ENCODE assay signal across 22 cellular contexts in the genomic region with DNA sequence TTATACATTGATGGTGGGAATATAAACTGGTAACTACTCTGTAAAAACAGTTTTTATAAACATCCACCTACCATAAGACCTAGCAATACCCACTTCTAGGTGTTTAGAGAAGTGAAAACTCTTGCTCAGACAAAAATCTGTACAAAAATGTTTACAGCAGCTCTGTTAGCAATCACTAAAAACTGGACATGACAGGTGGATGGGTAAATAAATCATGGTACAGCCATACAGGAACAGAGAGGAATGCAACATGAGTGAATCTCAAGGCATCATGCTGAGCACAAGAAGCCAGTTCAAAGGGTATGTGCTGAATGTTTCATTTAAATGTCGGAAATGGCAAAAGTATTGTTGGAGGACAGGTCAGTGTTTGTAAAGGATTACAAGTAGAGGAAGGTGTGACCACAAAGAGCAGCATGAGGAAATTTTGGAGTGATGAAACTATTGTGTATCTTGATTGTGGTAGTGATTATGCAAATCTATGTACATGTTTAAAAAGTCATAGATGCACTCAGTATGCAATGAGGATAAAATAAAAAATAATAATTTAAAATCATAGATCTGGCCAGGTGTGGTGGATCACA. TPM values are rescaled to one million over a fixed set of nuclear protein-coding genes. Genes with fewer than 3 reads are reported as not detected.
DNase-seq lines count a peak whose midpoint lies in the region; ATAC-seq and TF ChIP-seq lines count a peak whose summit lies in the region.
"Had no signal": no experiment of that assay in that cellular context is flagged by ENCODE, and none has a peak within 500 bp of the region (broad histone marks: within the 10 kb centered on the region; RNA-seq: fewer than 3 reads in every experiment).

No MANE protein-coding gene starts in this region.

- H3K36me3 Mint-ChIP-seq in mesothelial cell of epicardium, result no peaks in the 10 kb centered on the region
- H3K36me3 Mint-ChIP-seq: activated CD8-positive, alpha-beta memory T cell treated with anti-CD3 and anti-CD28 coated beads, Interleukin-2, amount 10 ng/mL, durations not matched to agents 7 days and 5 days had no signal

- CTCF ChIA-PET in HEK293 (lab: Yijun Ruan, JAX) (interaction anchor here (0.5 to 1.2 kb wide), 3 partner anchors 9 to 564 kb away, joined by 3 to 5 read pairs (median 3); no protein-coding TSS in a partner anchor), SK-N-SH (lab: Yijun Ruan, JAX) (interaction anchor here (0.6 kb wide), 1 partner anchor 289 kb away, joined by 3 read pairs; no protein-coding TSS in a partner anchor)

- POLR2A ChIA-PET in HEK293 (lab: Yijun Ruan, JAX) (no interaction called here), SK-N-SH (lab: Yijun Ruan, JAX) (no interaction called here)

- no peak overlapping the region for H2AFZ ChIP-seq in SK-N-SH (ENCODE audit: low read depth)

- H3K9me3 ChIP-seq in HEK293 (ENCODE audit: control insufficient read depth, insufficient read depth, low read depth, low read length) (no peaks in the 10 kb centered on the region), SK-N-SH (no peaks in the 10 kb centered on the region), lower lobe of right lung (no peaks in the 10 kb centered on the region)
- H3K9me3 ChIP-seq: A549, BLaER1, heart left ventricle, left ventricle myocardium inferior, MG63, upper lobe of right lung had no signal

- DNase-seq in SKM-1 treated with dmso at 0.1 percent for 144 hours (lab: John Stamatoyannopoulos, UW; ENCODE audit: unreplicated experiment) (peak; percentile 71), SKM-1 (lab: John Stamatoyannopoulos, UW; ENCODE audit: unreplicated experiment) (no peak), SK-N-SH (no peak), mesothelial cell of epicardium (ENCODE audit: low spot score in 2 of 2, unreplicated experiment in 2 of 2) (no peak), lower lobe of right lung (no peak), NCI-H187 treated with DMSO at 0.1 percent for 48 hours (lab: John Stamatoyannopoulos, UW) (no peak)
- DNase-seq: activated CD8-positive, alpha-beta memory T cell treated with anti-CD3 and anti-CD28 coated beads, Interleukin-2, amount 10 ng/mL, durations not matched to agents 7 days and 5 days; brain microvascular endothelial cell; heart left ventricle; left ventricle myocardium inferior; MG63; NCI-H187; NCI-H2227 treated with DMSO at 0.1 percent for 48 hours; NCI-H774; T1000; upper lobe of right lung had no signal

- H3K9me2 ChIP-seq in SK-N-SH, result no peaks in the 10 kb centered on the region

- H3K27ac ChIP-seq in HEK293 (ENCODE audit: extremely low read depth, low read depth, low read length) (no peak overlapping the region), SK-N-SH (ENCODE audit: low read depth in 2 of 2, low read length in 1 of 2) (peak overlapping the region in 1 of 2 experiments; percentile 26; a peak in 1 of 4 replicates), lower lobe of right lung (no peak overlapping the region)
- H3K27ac ChIP-seq: A549, BLaER1, brain microvascular endothelial cell, heart left ventricle, left ventricle myocardium inferior, upper lobe of right lung had no signal

- no peak for TF ChIP-seq RAD21 in SK-N-SH (IDR thresholded peaks at IDR 0.05; ENCODE audit: low read length)

- 54% methylated on average over 1 of the region's 1 CpG for WGBS in SK-N-SH (ENCODE audit: low lambda C conversion rate)

- H3K27ac Mint-ChIP-seq in mesothelial cell of epicardium, result peak overlapping the region; percentile 4
- H3K27ac Mint-ChIP-seq: activated CD8-positive, alpha-beta memory T cell treated with anti-CD3 and anti-CD28 coated beads, Interleukin-2, amount 10 ng/mL, durations not matched to agents 7 days and 5 days; activated T-helper 17 cell treated with anti-CD3 and anti-CD28 coated beads, Interleukin-2, amount 50 U/mL, for 72 hours had no signal

- H4K20me1 ChIP-seq in SK-N-SH (ENCODE audit: insufficient read depth), result no peaks in the 10 kb centered on the region
- H4K20me1 ChIP-seq: BLaER1 had no signal

- no peak for TF ChIP-seq EP300 in SK-N-SH (IDR thresholded peaks at IDR 0.05; ENCODE audit: borderline replicate concordance in 1 of 2, low read depth in 1 of 2, low read length in 1 of 2)

- no peaks in the 10 kb centered on the region for H3K9me3 Mint-ChIP-seq in mesothelial cell of epicardium
- H3K9me3 Mint-ChIP-seq: activated T-helper 17 cell treated with anti-CD3 and anti-CD28 coated beads, Interleukin-2, amount 50 U/mL, for 72 hours had no signal

- H3K27me3 Mint-ChIP-seq in mesothelial cell of epicardium (ENCODE audit: low read depth), result no peaks in the 10 kb centered on the region
- H3K27me3 Mint-ChIP-seq: activated CD8-positive, alpha-beta memory T cell treated with anti-CD3 and anti-CD28 coated beads, Interleukin-2, amount 10 ng/mL, durations not matched to agents 7 days and 5 days; activated T-helper 17 cell treated with anti-CD3 and anti-CD28 coated beads, Interleukin-2, amount 50 U/mL, for 72 hours had no signal

- peaks cover 20% of the 10 kb centered on the region for H3F3A ChIP-seq in SK-N-SH (replicated peaks; ENCODE audit: insufficient read depth)

- TF ChIP-seq CTCF in HEK293 (tag by site-specific recombination; IDR thresholded peaks at IDR 0.05), result no peak
- no peak for TF ChIP-seq CTCF in SK-N-SH (IDR thresholded peaks at IDR 0.05)
- TF ChIP-seq CTCF in mesothelial cell of epicardium (IDR thresholded peaks at IDR 0.05; ENCODE audit: unreplicated experiment), result no peak
- TF ChIP-seq CTCF in lower lobe of right lung (IDR thresholded peaks at IDR 0.05), result no peak

- H3K4me3 ChIP-seq in HEK293 (ENCODE audit: low read depth, low read length), result no peak overlapping the region
- H3K4me3 ChIP-seq in SK-N-SH (ENCODE audit: low read depth in 2 of 2, low read length in 1 of 2), result no peak overlapping the region
- no peak overlapping the region for H3K4me3 ChIP-seq in lower lobe of right lung
- H3K4me3 ChIP-seq: A549, BLaER1, heart left ventricle, left ventricle myocardium inferior, MG63, upper lobe of right lung had no signal

- intact Hi-C loops in lower lobe of right lung (cut with DNase I), result no loop called here

- no peak overlapping the region for H3K4me3 Mint-ChIP-seq in mesothelial cell of epicardium
- H3K4me3 Mint-ChIP-seq: activated CD8-positive, alpha-beta memory T cell treated with anti-CD3 and anti-CD28 coated beads, Interleukin-2, amount 10 ng/mL, durations not matched to agents 7 days and 5 days; activated T-helper 17 cell treated with anti-CD3 and anti-CD28 coated beads, Interleukin-2, amount 50 U/mL, for 72 hours had no signal

- H3K4me1 Mint-ChIP-seq in mesothelial cell of epicardium, result peaks cover 16% of the 10 kb centered on the region

- H3K36me3 ChIP-seq in HEK293 (ENCODE audit: control insufficient read depth in 2 of 2, insufficient read depth in 1 of 2, low read length in 2 of 2) (no peaks in the 10 kb centered on the region), SK-N-SH (replicated peaks in 1 of 2; ENCODE audit: control insufficient read depth in 1 of 2, insufficient read depth in 2 of 2, low read length in 1 of 2) (no peaks in the 10 kb centered on the region), lower lobe of right lung (no peaks in the 10 kb centered on the region)
- H3K36me3 ChIP-seq: BLaER1, brain microvascular endothelial cell, heart left ventricle, left ventricle myocardium inferior, MG63, upper lobe of right lung had no signal

- H3K9ac ChIP-seq in SK-N-SH, result no peak overlapping the region
- H3K9ac ChIP-seq: BLaER1 had no signal

- H3K4me2 ChIP-seq in SK-N-SH, result no peak overlapping the region
- H3K4me2 ChIP-seq: A549, BLaER1 had no signal

- H3K79me2 ChIP-seq in SK-N-SH (ENCODE audit: insufficient read depth), result no peaks in the 10 kb centered on the region

- H3K27me3 ChIP-seq in SK-N-SH (ENCODE audit: insufficient read depth) (no peaks in the 10 kb centered on the region), lower lobe of right lung (ENCODE audit: low read depth) (no peaks in the 10 kb centered on the region)
- H3K27me3 ChIP-seq: BLaER1, brain microvascular endothelial cell, heart left ventricle, MG63, upper lobe of right lung had no signal

- ATAC-seq in lower lobe of right lung (no peak), GM18498 (IDR thresholded peaks at IDR 0.05; ENCODE audit: unreplicated experiment) (no peak)
- ATAC-seq: A549; activated CD8-positive, alpha-beta memory T cell treated with anti-CD3 and anti-CD28 coated beads, Interleukin-2, amount 10 ng/mL, durations not matched to agents 7 days and 5 days; activated T-helper 17 cell treated with anti-CD3 and anti-CD28 coated beads, Interleukin-2, amount 50 U/mL, for 72 hours; HCT116; heart left ventricle; upper lobe of right lung had no signal

- H3K4me1 ChIP-seq in HEK293 (ENCODE audit: control insufficient read depth, insufficient read depth, low read length), result no peaks in the 10 kb centered on the region
- H3K4me1 ChIP-seq in SK-N-SH (ENCODE audit: control insufficient read depth in 1 of 2, insufficient read depth in 2 of 2, low read depth in 1 of 2, low read length in 1 of 2), result peaks cover 0 to 2% of the 10 kb centered on the region in 2 experiments; a peak in 2 of 4 replicates
- H3K4me1 ChIP-seq in lower lobe of right lung, result peaks cover 21% of the 10 kb centered on the region

TF ChIP-seq in HEK293, 187 proteins besides CTCF, POLR2A, EP300 and RAD21 (continues in another document):
- 0 out of 2 replicates have a peak, but pooled peaks have one; percentile 14 for TF ChIP-seq ZEB2 (tag by site-specific recombination; IDR thresholded peaks at IDR 0.05)

TF ChIP-seq in SK-N-SH, 30 proteins besides CTCF, POLR2A, EP300 and RAD21 (continues in another document):
- no peak for TF ChIP-seq ELF1 (IDR thresholded peaks at IDR 0.05)
- TF ChIP-seq RXRA (IDR thresholded peaks at IDR 0.05; ENCODE audit: borderline replicate concordance, low read depth), result no peak
- no peak for TF ChIP-seq GABPA (IDR thresholded peaks at IDR 0.05; ENCODE audit: low read depth)

RNA-seq across cellular contexts. Expression of gene RNU5A-1, which starts 2.8 kb away (rescaled TPM):
- not detected in 2 replicates for polyA plus RNA-seq in SK-N-SH (2012; rRNA removed)
- polyA plus RNA-seq in SK-N-SH (2012; cell fraction: cytosol; rRNA removed), result not detected in 2 replicates
- polyA plus RNA-seq in SK-N-SH (2012; cell fraction: nucleus; rRNA removed), result not detected in 2 replicates
- not detected in 3 replicates for total RNA-seq in mesothelial cell of epicardium
- not detected for total RNA-seq in lower lobe of right lung
- total RNA-seq: activated CD8-positive, alpha-beta memory T cell treated with anti-CD3 and anti-CD28 coated beads, Interleukin-2, amount 10 ng/mL, durations not matched to agents 7 days and 5 days; activated T-helper 17 cell treated with anti-CD3 and anti-CD28 coated beads, Interleukin-2, amount 50 U/mL, for 72 hours; heart left ventricle; left ventricle myocardium inferior; upper lobe of right lung had no signal
- polyA plus RNA-seq: A549, heart left ventricle had no signal

RNA-seq across cellular contexts. Expression of gene PARP16, which starts 6.3 kb away (rescaled TPM):
- 6.3 and 6.5 TPM in 2 replicates for polyA plus RNA-seq in SK-N-SH (2012; rRNA removed)
- polyA plus RNA-seq in SK-N-SH (2012; cell fraction: cytosol; rRNA removed), result 6.0 and 7.8 TPM in 2 replicates
- polyA plus RNA-seq in SK-N-SH (2012; cell fraction: nucleus; rRNA removed), result 6.0 and 8.5 TPM in 2 replicates
- total RNA-seq in mesothelial cell of epicardium (17.7 to 21.0 TPM (median 18.6 TPM) in 3 replicates), lower lobe of right lung (8.8 TPM)

RNA-seq across cellular contexts. Expression of gene RNU5B-1, which starts 11.4 kb away (rescaled TPM):
- polyA plus RNA-seq in SK-N-SH (2012; rRNA removed), result not detected in 2 replicates
- polyA plus RNA-seq in SK-N-SH (2012; cell fraction: cytosol; rRNA removed), result not detected in 2 replicates
- polyA plus RNA-seq in SK-N-SH (2012; cell fraction: nucleus; rRNA removed), result not detected in 2 replicates
- 16.2 to 27.9 TPM (median 19.7 TPM) in 3 replicates for total RNA-seq in mesothelial cell of epicardium
- 47.6 TPM for total RNA-seq in lower lobe of right lung
- polyA plus RNA-seq: A549, heart left ventricle had no signal
